ENCODE assay signal across 8 cellular contexts in genomic region chr17:30378191-30378796, GRCh38. TPM values are rescaled to one million over a fixed set of nuclear protein-coding genes. Genes with fewer than 3 reads are reported as not detected.
DNase-seq lines count a peak whose midpoint lies in the region; ATAC-seq, FAIRE-seq and TF ChIP-seq lines count a peak whose summit lies in the region.

No MANE protein-coding gene starts in this region.

- no peaks in the 10 kb centered on the region for H3K9me3 ChIP-seq in pancreas

- H3K4me1 ChIP-seq in pancreas: peaks cover 0 to 37% (median 34%) of the 10 kb centered on the region in 3 donors

- TF ChIP-seq RAD21 in Ishikawa (IDR thresholded peaks at IDR 0.05; ENCODE audit: low read depth): no peak

- H3K4me3 ChIP-seq in fibroblast of pulmonary artery (replicated peaks; ENCODE audit: low read depth, low read length) (peak overlapping the region; percentile 77), pancreas (peak overlapping the region; percentile 88 to 98 (median 90))

- H3K36me3 ChIP-seq in pancreas: no peaks in the 10 kb centered on the region

- TF ChIP-seq EP300 in Ishikawa (IDR thresholded peaks at IDR 0.05; ENCODE audit: borderline replicate concordance): no peak

- no peak for TF ChIP-seq CTCF in fibroblast of pulmonary artery (IDR thresholded peaks at IDR 0.05; ENCODE audit: low read length, missing control alignments)
- no peak for TF ChIP-seq CTCF in pancreas (IDR thresholded peaks at IDR 0.05)

- peak overlapping the region; percentile 78 to 91 (median 86) for H3K27ac ChIP-seq in pancreas

- DNase-seq in GM03348 (ENCODE audit: low spot score) (peak; percentile 32), fibroblast of pulmonary artery (ENCODE audit: low read depth) (peak; percentile 31), pancreas (peak in 3 of 6 donors; percentile 33 to 70 (median 36)), amniotic stem cell (lab: John Stamatoyannopoulos, UW) (no peak)
- peak; percentile 76 to 78 for DNase-seq in activated T-cell treated with anti-CD3 and anti-CD28 coated beads, Interleukin-2, amount 50 U/mL, for 48 hours

- ATAC-seq in pancreas (peak; percentile 6 to 38 (median 20)), HG02970 (IDR thresholded peaks at IDR 0.05; ENCODE audit: low FRiP score, unreplicated experiment) (no peak), GM19397 (IDR thresholded peaks at IDR 0.05; ENCODE audit: unreplicated experiment) (no peak)

- intact Hi-C loops in pancreas (cut with DNase I): no loop called here

- FAIRE-seq in pancreas (lab: Jason Lieb, UNC): no peak

- 14 to 15% methylated on average over 32 of the region's 32 CpGs for WGBS in pancreas, 2 donors

- H3K27me3 ChIP-seq in pancreas: no peaks in the 10 kb centered on the region

TF ChIP-seq in Ishikawa, 13 proteins besides CTCF, POLR2A, EP300 and RAD21:
- 0 out of 2 replicates have a peak, but pooled peaks have one; percentile 10 for TF ChIP-seq TCF12 (IDR thresholded peaks at IDR 0.05; ENCODE audit: low read depth)
- no peak for TF ChIP-seq CREB1 (IDR thresholded peaks at IDR 0.05; ENCODE audit: low read depth)
- no peak for TF ChIP-seq USF1 (IDR thresholded peaks at IDR 0.05)
- no peak for TF ChIP-seq ZBTB7A (IDR thresholded peaks at IDR 0.05; ENCODE audit: low read depth)
- no peak for TF ChIP-seq REST (IDR thresholded peaks at IDR 0.05; ENCODE audit: low read depth)
- TF ChIP-seq TAF1 (IDR thresholded peaks at IDR 0.05; ENCODE audit: low read depth): no peak
- TF ChIP-seq NFIC (IDR thresholded peaks at IDR 0.05): no peak
- no peak for TF ChIP-seq TEAD4 (IDR thresholded peaks at IDR 0.05)
- TF ChIP-seq MAX (IDR thresholded peaks at IDR 0.05): peak; percentile 61
- no peak for TF ChIP-seq EGR1 (IDR thresholded peaks at IDR 0.05)
- TF ChIP-seq YY1 (IDR thresholded peaks at IDR 0.05; ENCODE audit: low read depth): no peak
- no peak for TF ChIP-seq CEBPB (IDR thresholded peaks at IDR 0.05)
- TF ChIP-seq FOXM1 (IDR thresholded peaks at IDR 0.05; ENCODE audit: borderline replicate concordance, low read depth): no peak

RNA-seq across cellular contexts. Expression of gene CPD, which starts 0.4 kb away (rescaled TPM):
- total RNA-seq in pancreas: 10 to 100 TPM; 31.9 to 48.4 (median 33.6) TPM
- 10 to 100 TPM in 1 of 2 donors, 1 to 10 TPM in 1; 4.6 to 12.9 TPM for polyA plus RNA-seq in pancreas

RNA-seq across cellular contexts. Expression of gene TMIGD1, which starts 44.4 kb away (rescaled TPM):
- total RNA-seq in pancreas: not detected
- not detected for polyA plus RNA-seq in pancreas

Comparison
In these comparisons a context has a peak if more than half of its experiments do, and no peak if none do; other contexts are left out.
1. ATAC-seq: peak in pancreas (4 of 4); none in HG02970 (single experiment) and GM19397 (single experiment).